In the genomic region with DNA sequence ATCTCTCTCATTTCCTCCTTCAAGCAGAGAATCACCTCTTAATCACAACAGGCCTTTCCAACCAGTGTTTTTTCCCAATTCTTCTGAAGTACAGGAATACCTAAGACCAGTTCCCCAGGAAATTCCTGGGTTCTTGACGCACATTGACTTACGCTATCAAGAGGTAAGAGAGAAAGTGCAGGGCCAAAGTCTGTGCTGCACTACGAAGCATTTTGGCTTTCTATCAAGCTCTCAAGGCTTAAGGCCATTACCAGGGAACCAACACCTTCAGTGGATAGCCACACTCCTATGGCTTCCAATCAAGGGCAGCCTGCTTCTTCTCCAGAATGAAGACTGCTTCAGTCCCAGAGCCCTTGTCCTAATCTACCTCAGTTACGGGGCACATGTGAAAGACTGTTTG, we compare ENCODE assay signal across 26 cellular contexts. TPM values are rescaled to one million over a fixed set of nuclear protein-coding genes. Genes with fewer than 3 reads are reported as not detected.
"Had no signal": no experiment of that assay in that cellular context is flagged by ENCODE, and none has a peak within 500 bp of the region (broad histone marks: within the 10 kb centered on the region; RNA-seq: fewer than 3 reads in every experiment).

No MANE protein-coding gene starts in this region.

- H3K4me3 ChIP-seq: MG63, SJCRH30 had no signal

- H3K27me3 ChIP-seq: MG63, SJCRH30 had no signal

- H3K36me3 ChIP-seq: MG63, SJCRH30 had no signal

- H3K4me1 ChIP-seq: SJCRH30 had no signal

- ATAC-seq: activated T-helper 17 cell treated with anti-CD3 and anti-CD28 coated beads, Interleukin-2, amount 50 U/mL, for 72 hours; Panc1 had no signal

- H3K9ac ChIP-seq: SK-N-SH had no signal

- H3K9me3 ChIP-seq: MG63, SJCRH30, SK-N-SH had no signal

- DNase-seq: activated CD4-positive, alpha-beta memory T cell treated with anti-CD3 and anti-CD28 coated beads, Interleukin-2, amount 10 ng/mL, durations not matched to agents 7 days and 5 days; activated CD4-positive, alpha-beta T cell treated with anti-CD3 and anti-CD28 coated beads, Interleukin-2, amount 50 U/mL, for 1 hour; activated CD4-positive, CD25-positive, alpha-beta regulatory T cell; activated gamma-delta T cell; activated naive CD4-positive, alpha-beta T cell treated with anti-CD3 and anti-CD28 coated beads for 36 hours; activated T-cell treated with anti-CD3 and anti-CD28 coated beads for 4 hours; activated T-cell treated with anti-CD3 and anti-CD28 coated beads, Interleukin-2, amount 50 U/mL, for 48 hours; amygdala; MG63; NCI-H1105; NCI-H1436; NCI-H2029 treated with DMSO at 0.1 percent for 48 hours; NCI-H510A treated with DMSO at 0.1 percent for 48 hours; NCI-H69; NK-92 treated with Interleukin-12 subunit alpha and Interleukin-12 subunit beta, amount 100 ng/mL, for 24 hours; OCI-M1; Right ventricle myocardium superior; SJCRH30; SK-N-SH; T-helper 1 cell had no signal

- H3K27ac ChIP-seq: RWPE1, SJCRH30, VCaP had no signal

RNA-seq across cellular contexts. Expression of gene SEMA6D, which starts 11.7 kb away (rescaled TPM):
- total RNA-seq: activated CD4-positive, alpha-beta memory T cell treated with anti-CD3 and anti-CD28 coated beads, Interleukin-2, amount 10 ng/mL, durations not matched to agents 7 days and 5 days; activated CD8-positive, alpha-beta memory T cell treated with anti-CD3 and anti-CD28 coated beads for 36 hours; activated naive CD4-positive, alpha-beta T cell treated with anti-CD3 and anti-CD28 coated beads for 36 hours; activated T-helper 17 cell treated with anti-CD3 and anti-CD28 coated beads, Interleukin-2, amount 50 U/mL, for 72 hours; T-helper 2 cell treated with Interferon-gamma antibody and Interleukin-4, amounts not matched to agents 100 ng/mL and 5 ng/mL, for 36 hours had no signal
